ENCODE assay signal across 21 cellular contexts in the genomic region with DNA sequence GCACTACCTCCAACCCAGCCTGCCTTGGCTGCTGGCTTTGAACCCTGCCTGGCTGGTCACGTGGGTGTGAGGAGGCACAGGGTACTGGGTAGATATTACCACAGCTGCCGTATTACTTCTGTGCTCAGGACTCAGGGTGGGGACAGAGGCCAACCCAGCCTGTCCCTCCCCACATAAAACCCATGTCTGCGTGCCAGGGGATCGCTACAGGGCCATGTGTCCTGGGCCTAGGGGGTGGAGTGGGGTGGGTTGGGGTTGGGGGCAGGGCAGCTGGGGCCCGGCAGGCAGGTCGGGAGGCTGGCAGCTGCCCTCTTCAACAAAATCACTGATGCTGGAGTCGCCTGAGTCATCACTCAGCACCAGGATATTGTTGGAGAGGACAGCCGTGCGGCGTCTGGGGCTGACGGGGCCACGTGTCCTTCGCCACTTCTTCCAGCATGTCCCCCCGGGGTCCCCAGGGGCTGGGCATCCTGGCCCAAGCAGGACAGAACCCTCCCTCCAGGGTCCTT. TPM values are rescaled to one million over a fixed set of nuclear protein-coding genes. Genes with fewer than 3 reads are reported as not detected.
DNase-seq lines count a peak whose midpoint lies in the region; ATAC-seq lines count a peak whose summit lies in the region.
"Had no signal": no experiment of that assay in that cellular context is flagged by ENCODE, and none has a peak within 500 bp of the region (broad histone marks: within the 10 kb centered on the region; RNA-seq: fewer than 3 reads in every experiment).

No MANE protein-coding gene starts in this region.

- peaks cover 16% of the 10 kb centered on the region for H3K4me1 ChIP-seq in SJCRH30
- H3K4me1 ChIP-seq: spleen had no signal

- ATAC-seq in left lobe of liver, result peak; percentile 5
- ATAC-seq in stimulated activated effector memory CD8-positive, alpha-beta T cell treated with anti-CD3 and anti-CD28 coated beads, Interleukin-12 subunit alpha, Interleukin-12 subunit beta, amount 100 ng/mL, for 72 hours, result no peak

- no peak overlapping the region for H3K4me3 ChIP-seq in SJCRH30
- H3K4me3 ChIP-seq: cardiac muscle cell, PC-9, spleen had no signal

- H3K4me1 Mint-ChIP-seq in stimulated activated effector memory CD8-positive, alpha-beta T cell treated with anti-CD3 and anti-CD28 coated beads, Interleukin-12 subunit alpha, Interleukin-12 subunit beta, amount 100 ng/mL, for 72 hours, result no peaks in the 10 kb centered on the region
- H3K4me1 Mint-ChIP-seq: activated naive CD8-positive, alpha-beta T cell treated with anti-CD3 and anti-CD28 coated beads, Interleukin-2, amount 10 ng/mL, durations not matched to agents 7 days and 5 days; mesothelial cell of epicardium had no signal

- no peak overlapping the region for H3K27ac Mint-ChIP-seq in stimulated activated effector memory CD8-positive, alpha-beta T cell treated with anti-CD3 and anti-CD28 coated beads, Interleukin-12 subunit alpha, Interleukin-12 subunit beta, amount 100 ng/mL, for 72 hours
- H3K27ac Mint-ChIP-seq: activated naive CD8-positive, alpha-beta T cell treated with anti-CD3 and anti-CD28 coated beads, Interleukin-2, amount 10 ng/mL, durations not matched to agents 7 days and 5 days; mesothelial cell of epicardium; T-helper 2 cell treated with Interferon-gamma antibody and Interleukin-4, amounts not matched to agents 5 μg/mL and 100 μg/mL, for 36 hours had no signal

- H3K36me3 ChIP-seq in SJCRH30, result peaks cover 4% of the 10 kb centered on the region; the same call in 1 of the 2 replicates
- H3K36me3 ChIP-seq: cardiac muscle cell had no signal

- peak overlapping the region; percentile 70 for H3K27ac ChIP-seq in SJCRH30
- H3K27ac ChIP-seq: cardiac muscle cell, PC-9, spleen had no signal

- no peaks in the 10 kb centered on the region for H3K27me3 ChIP-seq in SJCRH30
- H3K27me3 ChIP-seq: cardiac muscle cell had no signal

- H3K4me3 Mint-ChIP-seq in stimulated activated effector memory CD8-positive, alpha-beta T cell treated with anti-CD3 and anti-CD28 coated beads, Interleukin-12 subunit alpha, Interleukin-12 subunit beta, amount 100 ng/mL, for 72 hours, result no peak overlapping the region
- H3K4me3 Mint-ChIP-seq: activated naive CD8-positive, alpha-beta T cell treated with anti-CD3 and anti-CD28 coated beads, Interleukin-2, amount 10 ng/mL, durations not matched to agents 7 days and 5 days; mesothelial cell of epicardium; T-helper 2 cell treated with Interferon-gamma antibody and Interleukin-4, amounts not matched to agents 5 μg/mL and 100 μg/mL, for 36 hours had no signal

- H3K9me3 Mint-ChIP-seq in stimulated activated effector memory CD8-positive, alpha-beta T cell treated with anti-CD3 and anti-CD28 coated beads, Interleukin-12 subunit alpha, Interleukin-12 subunit beta, amount 100 ng/mL, for 72 hours, result no peaks in the 10 kb centered on the region
- H3K9me3 Mint-ChIP-seq: activated naive CD8-positive, alpha-beta T cell treated with anti-CD3 and anti-CD28 coated beads, Interleukin-2, amount 10 ng/mL, durations not matched to agents 7 days and 5 days; mesothelial cell of epicardium; T-helper 2 cell treated with Interferon-gamma antibody and Interleukin-4, amounts not matched to agents 5 μg/mL and 100 μg/mL, for 36 hours had no signal

- H3K36me3 Mint-ChIP-seq in stimulated activated effector memory CD8-positive, alpha-beta T cell treated with anti-CD3 and anti-CD28 coated beads, Interleukin-12 subunit alpha, Interleukin-12 subunit beta, amount 100 ng/mL, for 72 hours, result no peaks in the 10 kb centered on the region
- H3K36me3 Mint-ChIP-seq: activated naive CD8-positive, alpha-beta T cell treated with anti-CD3 and anti-CD28 coated beads, Interleukin-2, amount 10 ng/mL, durations not matched to agents 7 days and 5 days; mesothelial cell of epicardium had no signal

- DNase-seq in COLO668 (lab: John Stamatoyannopoulos, UW; ENCODE audit: unreplicated experiment) (peak; percentile 32), HT-29 (ENCODE audit: low spot score) (peak; percentile 73), SJCRH30 (peak; percentile 87 to 88), left lobe of liver (ENCODE audit: low spot score) (no peak), NCI-H82 (lab: John Stamatoyannopoulos, UW) (no peak)
- no peak for DNase-seq in stimulated activated CD4-positive, alpha-beta T cell treated with anti-CD3 and anti-CD28 coated beads, Interleukin-2, amount 100 ng/mL, for 24 hours
- DNase-seq in activated naive CD4-positive, alpha-beta T cell treated with Interleukin-2 at 50 U/mL for 16 hours, result no peak
- no peak for DNase-seq in stimulated activated effector memory CD8-positive, alpha-beta T cell treated with anti-CD3 and anti-CD28 coated beads, Interleukin-12 subunit alpha, Interleukin-12 subunit beta, amount 100 ng/mL, for 72 hours (ENCODE audit: low spot score in 2 of 2)
- DNase-seq: activated CD4-positive, alpha-beta T cell treated with anti-CD3 and anti-CD28 coated beads for 4 hours; activated naive CD8-positive, alpha-beta T cell treated with anti-CD3 and anti-CD28 coated beads, Interleukin-2, amount 10 ng/mL, durations not matched to agents 7 days and 5 days; activated T-cell treated with anti-CD3 and anti-CD28 coated beads for 4 hours; DND-41; MM.1S; NCI-H226; spleen had no signal

- no peaks in the 10 kb centered on the region for H3K9me3 ChIP-seq in SJCRH30 (replicated peaks)
- H3K9me3 ChIP-seq: spleen had no signal

RNA-seq across cellular contexts. Expression of gene PVALEF, which starts 39.7 kb away (rescaled TPM):
- total RNA-seq in HT-29 (2014; rRNA removed; shearing (Covaris generic)), result not detected in 2 replicates
- 0.43 and 0.61 TPM in 2 replicates for total RNA-seq in SJCRH30 (2014; rRNA removed; shearing (Covaris generic))
- not detected for total RNA-seq in left lobe of liver
- total RNA-seq: activated naive CD8-positive, alpha-beta T cell treated with anti-CD3 and anti-CD28 coated beads, Interleukin-2, amount 10 ng/mL, durations not matched to agents 7 days and 5 days; HT1080; osteocyte; PC-9; spleen had no signal

RNA-seq across cellular contexts. Expression of gene AATK, which starts 40.4 kb away (rescaled TPM):
- 64.6 and 71.3 TPM in 2 replicates for total RNA-seq in HT-29 (2014; rRNA removed; shearing (Covaris generic))
- 24.0 and 24.2 TPM in 2 replicates for total RNA-seq in SJCRH30 (2014; rRNA removed; shearing (Covaris generic))
- total RNA-seq in left lobe of liver, result 0.70 TPM
- total RNA-seq: osteocyte had no signal

Comparison
In these comparisons a context has a peak if more than half of its experiments do, and no peak if none do; other contexts are left out.
1. DNase-seq: peak in COLO668 (single experiment), HT-29 (single experiment) and SJCRH30 (2 of 2); none in left lobe of liver (single experiment), NCI-H82 (single experiment), stimulated activated CD4-positive, alpha-beta T cell treated with anti-CD3 and anti-CD28 coated beads, Interleukin-2, amount 100 ng/mL, for 24 hours (0 of 2), activated naive CD4-positive, alpha-beta T cell treated with Interleukin-2 at 50 U/mL for 16 hours (single experiment) and stimulated activated effector memory CD8-positive, alpha-beta T cell treated with anti-CD3 and anti-CD28 coated beads, Interleukin-12 subunit alpha, Interleukin-12 subunit beta, amount 100 ng/mL, for 72 hours (0 of 2).
2. RNA of gene AATK, which starts 40.4 kb away (total RNA-seq): 64.6 to 71.3 TPM in HT-29 and 24.0 to 24.2 TPM in SJCRH30; 0.70 TPM in left lobe of liver (single experiment); every median in the first group is over 10 times any median in the second.